Comparison of ENCODE assay signal across 1 cellular context in the genomic region with DNA sequence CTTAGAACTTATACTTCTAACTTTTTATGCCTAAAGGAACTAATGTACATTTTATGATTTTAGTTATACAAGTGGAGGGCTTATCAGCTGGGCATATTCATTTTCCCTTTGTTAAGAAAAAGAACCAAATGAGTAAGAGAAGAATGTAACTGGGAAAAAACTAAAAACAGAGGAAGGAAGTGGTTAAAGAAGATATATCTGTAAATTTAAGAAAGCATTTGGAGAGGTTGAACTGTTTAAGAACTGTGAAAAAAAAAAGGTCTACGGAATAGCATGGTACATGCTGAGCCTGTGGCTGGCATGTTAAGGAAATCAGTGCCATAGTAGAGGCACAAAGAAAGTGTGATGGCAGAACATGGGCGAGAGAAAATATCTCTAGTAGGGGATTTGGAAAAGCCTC.
TF ChIP-seq lines count a peak whose summit lies in the region.

No MANE protein-coding gene starts in this region.

TF ChIP-seq in IMR-90, 13 proteins besides CTCF, POLR2A, EP300 and RAD21:
- TF ChIP-seq, protein P1, sequence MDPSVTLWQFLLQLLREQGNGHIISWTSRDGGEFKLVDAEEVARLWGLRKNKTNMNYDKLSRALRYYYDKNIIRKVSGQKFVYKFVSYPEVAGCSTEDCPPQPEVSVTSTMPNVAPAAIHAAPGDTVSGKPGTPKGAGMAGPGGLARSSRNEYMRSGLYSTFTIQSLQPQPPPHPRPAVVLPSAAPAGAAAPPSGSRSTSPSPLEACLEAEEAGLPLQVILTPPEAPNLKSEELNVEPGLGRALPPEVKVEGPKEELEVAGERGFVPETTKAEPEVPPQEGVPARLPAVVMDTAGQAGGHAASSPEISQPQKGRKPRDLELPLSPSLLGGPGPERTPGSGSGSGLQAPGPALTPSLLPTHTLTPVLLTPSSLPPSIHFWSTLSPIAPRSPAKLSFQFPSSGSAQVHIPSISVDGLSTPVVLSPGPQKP (IDR thresholded peaks at IDR 0.05; ENCODE audit: borderline replicate concordance, low read depth, low read length) = no peak
- TF ChIP-seq SMC3 (IDR thresholded peaks at IDR 0.05; ENCODE audit: low read depth, low read length) (no peak), CHD1 (IDR thresholded peaks at IDR 0.05; ENCODE audit: low read depth, low read length) (no peak), BHLHE40 (IDR thresholded peaks at IDR 0.05; ENCODE audit: low read depth, low read length) (no peak), RFX5 (IDR thresholded peaks at IDR 0.05; ENCODE audit: low read depth, low read length) (no peak), MXI1 (IDR thresholded peaks at IDR 0.05; ENCODE audit: borderline replicate concordance, low read depth, low read length) (no peak), FOS (IDR thresholded peaks at IDR 0.05; ENCODE audit: low read depth, low read length) (no peak), RCOR1 (IDR thresholded peaks at IDR 0.05; ENCODE audit: insufficient replicate concordance, low read length) (no peak), MAZ (IDR thresholded peaks at IDR 0.05; ENCODE audit: borderline replicate concordance, low read depth, low read length) (no peak), MAFK (IDR thresholded peaks at IDR 0.05; ENCODE audit: low read depth, low read length) (no peak), NFE2L2 (IDR thresholded peaks at IDR 0.05; ENCODE audit: low read depth, low read length) (no peak), CEBPB (IDR thresholded peaks at IDR 0.05; ENCODE audit: low read depth, low read length) (no peak)
- TF ChIP-seq, protein P2, sequence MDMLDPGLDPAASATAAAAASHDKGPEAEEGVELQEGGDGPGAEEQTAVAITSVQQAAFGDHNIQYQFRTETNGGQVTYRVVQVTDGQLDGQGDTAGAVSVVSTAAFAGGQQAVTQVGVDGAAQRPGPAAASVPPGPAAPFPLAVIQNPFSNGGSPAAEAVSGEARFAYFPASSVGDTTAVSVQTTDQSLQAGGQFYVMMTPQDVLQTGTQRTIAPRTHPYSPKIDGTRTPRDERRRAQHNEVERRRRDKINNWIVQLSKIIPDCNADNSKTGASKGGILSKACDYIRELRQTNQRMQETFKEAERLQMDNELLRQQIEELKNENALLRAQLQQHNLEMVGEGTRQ (IDR thresholded peaks at IDR 0.05; ENCODE audit: low read depth, low read length) = no peak
